ENCODE assay signal across 6 cellular contexts in genomic region chr9:136766410-136767120, GRCh38. TPM values are rescaled to one million over a fixed set of nuclear protein-coding genes. Genes with fewer than 3 reads are reported as not detected.
DNase-seq lines count a peak whose midpoint lies in the region; ATAC-seq, FAIRE-seq and TF ChIP-seq lines count a peak whose summit lies in the region.
"Not testable (repeated sequence)": the region's sequence is repeated elsewhere in the genome, so short reads cannot be mapped to it uniquely, and the experiment has no call there.

No MANE protein-coding gene starts in this region.

- H3K36me3 ChIP-seq in K562 (ENCODE audit: control insufficient read depth, insufficient read depth, low read length): not testable (repeated sequence)

- 11% methylated on average over 9 of the region's 18 CpGs for WGBS in K562 (ENCODE audit: insufficient coverage, low coverage, missing lambda C conversion rate)

- CTCF ChIA-PET in K562 (lab: Yijun Ruan, JAX; ENCODE audit: low intra/inter-chr PET ratio): interaction anchor here (1.3 to 1.4 kb wide), 2 partner anchors 18 to 24 kb away, joined by 4 to 8 read pairs; partner anchors contain the start of gene TMEM141

- not testable (repeated sequence) for H3K27me3 ChIP-seq in K562 (ENCODE audit: control insufficient read depth in 2 of 2, insufficient read depth in 2 of 2, low read length in 2 of 2)

- POLR2A ChIA-PET in K562 (lab: Yijun Ruan, JAX): interaction anchor here (0.9 to 1.2 kb wide), 4 partner anchors 8 to 40 kb away, joined by 3 to 5 read pairs (median 3); no protein-coding TSS in a partner anchor

- not testable (repeated sequence) for H3K27ac ChIP-seq in K562 (ENCODE audit: extremely low read depth, low read depth, low read length)

- DNase-seq in EH (ENCODE audit: low read depth) (peak; percentile 50), NCI-H2029 (lab: John Stamatoyannopoulos, UW) (peak; percentile 81), K562 (ENCODE audit: extremely low read depth in 1 of 4, low spot score in 3 of 4) (peak in 1 of 4 experiments; percentile 75), kidney tubule cell (ENCODE audit: low spot score) (peak; percentile 83)
- DNase-seq in stimulated activated CD8-positive, alpha-beta memory T cell treated with anti-CD3 and anti-CD28 coated beads, Interleukin-4, amount 100 ng/mL, for 48 hours: peak; percentile 60

- H3K79me2 ChIP-seq in K562 (ENCODE audit: control insufficient read depth, insufficient read depth, low read length): not testable (repeated sequence)

- TF ChIP-seq EP300 in K562 (IDR thresholded peaks at IDR 0.05; ENCODE audit: low read length): not testable (repeated sequence)

- intact Hi-C loops in K562 (cut with micrococcal nuclease): loop anchor here (1.0 kb wide), 1 partner anchor 18 kb away; no protein-coding TSS in a partner anchor

- TF ChIP-seq POLR2A in K562 (conservative IDR thresholded peaks at IDR 0.05): not testable (repeated sequence)

- not testable (repeated sequence) for H2AFZ ChIP-seq in K562 (ENCODE audit: low read depth, low read length)

- H3K4me1 ChIP-seq in K562 (replicated peaks in 1 of 2; ENCODE audit: control insufficient read depth in 2 of 2, insufficient read depth in 2 of 2, low read length in 2 of 2): peaks cover 16 to 51% of the 10 kb centered on the region in 2 experiments; a peak in 4 of 5 replicates

- peak overlapping the region; percentile 37 for H3K4me2 ChIP-seq in K562 (ENCODE audit: insufficient read depth, low read length)

- in situ Hi-C loops in K562 (cut with MboI): not testable (repeated sequence)

- peak; percentile 54 for FAIRE-seq in TTC549 (lab: Jason Lieb, UNC)
- peak; percentile 86 for FAIRE-seq in K562 (lab: Jason Lieb, UNC)

- BruUV-seq in K562 (replicated peaks; lab: Mats Ljungman, UMichigan): not testable (repeated sequence)

- not testable (repeated sequence) for H3K9me1 ChIP-seq in K562 (ENCODE audit: control insufficient read depth, insufficient read depth, low read length)

- H3K9me3 ChIP-seq in K562 (replicated peaks; ENCODE audit: control insufficient read depth, insufficient read depth, low read depth, low read length): not testable (repeated sequence)

- not testable (repeated sequence) for H3K9ac ChIP-seq in K562 (ENCODE audit: insufficient read depth in 1 of 2, low read depth in 2 of 2, low read length in 2 of 2)

- ATAC-seq in K562: not testable (repeated sequence)

- H4K20me1 ChIP-seq in K562 (replicated peaks; ENCODE audit: control insufficient read depth, insufficient read depth, low read length): not testable (repeated sequence)

- peak in 1 of 3 experiments; percentile 19; a peak in 1 of 6 replicates for TF ChIP-seq CTCF in K562 (IDR thresholded peaks at IDR 0.05 in 2 of 3, conservative IDR thresholded peaks at IDR 0.05 in 1 of 3; ENCODE audit: insufficient read depth in 2 of 3, low read depth in 1 of 3, low read length in 3 of 3)

- TF ChIP-seq RAD21 in K562 (CRISPR knock-in tag; conservative IDR thresholded peaks at IDR 0.05 in 1 of 2, IDR thresholded peaks at IDR 0.05 in 1 of 2): not testable (repeated sequence)

- H3K4me3 ChIP-seq in K562: not testable (repeated sequence)

RNA-seq across cellular contexts. Expression of gene LCN15, which starts 2.2 kb away (rescaled TPM):
- 0.37 TPM in 1 of 2 replicates, not detected in the other for total RNA-seq in K562 (2011; cell fraction: chromatin; rRNA removed; ENCODE audit: low replicate concordance)
- total RNA-seq in K562 (2011; cell fraction: nucleolus; rRNA removed): 0.13 and 0.33 TPM in 2 replicates
- total RNA-seq in K562 (2011; cell fraction: nucleoplasm; rRNA removed): 0.22 and 0.38 TPM in 2 replicates
- total RNA-seq in K562 (2014; rRNA removed): not detected in 2 replicates
- not detected in 2 replicates for total RNA-seq in K562 (2014; rRNA removed; fragmentation: Illumina TruSeq; extraction: Trizol)
- total RNA-seq in K562 (2015; rRNA removed; fragmentation: Illumina TruSeq; extraction: Trizol): not detected in 2 replicates
- not detected in 2 replicates for total RNA-seq in K562 (2021)
- 0.11 TPM in 1 of 2 replicates, not detected in the other for polyA plus RNA-seq in K562 (2011; rRNA removed)
- 0.15 and 0.18 TPM in 2 replicates for polyA plus RNA-seq in K562 (2011; cell fraction: cytosol; rRNA removed)
- 0.30 and 0.37 TPM in 2 replicates for polyA plus RNA-seq in K562 (2011; cell fraction: nucleus; rRNA removed)
- polyA plus RNA-seq in K562 (2012): 0.24 TPM in 1 of 2 replicates, not detected in the other
- not detected in 2 replicates for polyA plus RNA-seq in K562 (2014; fragmentation: Illumina TruSeq; extraction: Trizol)
- polyA plus RNA-seq in K562 (2014; fragmentation: Nextera tagmentation; extraction: Ambion mirVana): not detected
- polyA plus RNA-seq in K562 (2014; rRNA removed): 0.13 and 0.66 TPM in 2 replicates
- not detected in 2 replicates for polyA minus RNA-seq in K562 (2011; rRNA and poly(A)+ RNA removed)
- polyA minus RNA-seq in K562 (2011; cell fraction: cytosol; rRNA and poly(A)+ RNA removed): not detected in 2 replicates
- polyA minus RNA-seq in K562 (2011; cell fraction: nucleus; rRNA and poly(A)+ RNA removed): 0.11 TPM in 1 of 2 replicates, not detected in the other

RNA-seq across cellular contexts. Expression of gene LCN8, which starts 8.5 kb away (rescaled TPM):
- 0.14 TPM in 1 of 2 replicates, not detected in the other for total RNA-seq in K562 (2011; cell fraction: chromatin; rRNA removed; ENCODE audit: low replicate concordance)
- not detected in 2 replicates for total RNA-seq in K562 (2011; cell fraction: nucleolus; rRNA removed)
- total RNA-seq in K562 (2011; cell fraction: nucleoplasm; rRNA removed): not detected in 2 replicates
- total RNA-seq in K562 (2014; rRNA removed) (not detected in 2 replicates), K562 (2014; rRNA removed; fragmentation: Illumina TruSeq; extraction: Trizol) (not detected in 2 replicates), K562 (2015; rRNA removed; fragmentation: Illumina TruSeq; extraction: Trizol) (not detected in 2 replicates), K562 (2021) (not detected in 2 replicates)
- polyA plus RNA-seq in K562 (2011; rRNA removed) (not detected in 2 replicates), K562 (2014; fragmentation: Illumina TruSeq; extraction: Trizol) (not detected in 2 replicates), K562 (2014; fragmentation: Nextera tagmentation; extraction: Ambion mirVana) (not detected), K562 (2014; rRNA removed) (not detected in 2 replicates)
- not detected in 2 replicates for polyA plus RNA-seq in K562 (2011; cell fraction: cytosol; rRNA removed)
- polyA plus RNA-seq in K562 (2011; cell fraction: nucleus; rRNA removed): not detected in 2 replicates
- polyA plus RNA-seq in K562 (2012): not detected in 2 replicates
- not detected in 2 replicates for polyA minus RNA-seq in K562 (2011; rRNA and poly(A)+ RNA removed)
- not detected in 2 replicates for polyA minus RNA-seq in K562 (2011; cell fraction: cytosol; rRNA and poly(A)+ RNA removed)
- not detected in 2 replicates for polyA minus RNA-seq in K562 (2011; cell fraction: nucleus; rRNA and poly(A)+ RNA removed)

RNA-seq across cellular contexts. Expression of gene LCN6, which starts 18.2 kb away (rescaled TPM):
- total RNA-seq in K562 (2011; cell fraction: chromatin; rRNA removed; ENCODE audit: low replicate concordance): 0.86 TPM in 1 of 2 replicates, not detected in the other
- total RNA-seq in K562 (2011; cell fraction: nucleolus; rRNA removed): 0.67 and 1.6 TPM in 2 replicates
- total RNA-seq in K562 (2011; cell fraction: nucleoplasm; rRNA removed): 0.81 TPM in 1 of 2 replicates, not detected in the other
- 0.45 and 0.57 TPM in 2 replicates for total RNA-seq in K562 (2014; rRNA removed)
- 0.33 TPM in 1 of 2 replicates, not detected in the other for total RNA-seq in K562 (2014; rRNA removed; fragmentation: Illumina TruSeq; extraction: Trizol)
- not detected in 2 replicates for total RNA-seq in K562 (2015; rRNA removed; fragmentation: Illumina TruSeq; extraction: Trizol)
- not detected in 2 replicates for total RNA-seq in K562 (2021)
- polyA plus RNA-seq in K562 (2011; rRNA removed): 0.42 TPM in 1 of 2 replicates, not detected in the other
- 0.98 TPM in 1 of 2 replicates, not detected in the other for polyA plus RNA-seq in K562 (2011; cell fraction: cytosol; rRNA removed)
- 4.3 TPM in 1 of 2 replicates, not detected in the other for polyA plus RNA-seq in K562 (2011; cell fraction: nucleus; rRNA removed)
- 0.12 TPM in 1 of 2 replicates, not detected in the other for polyA plus RNA-seq in K562 (2012)
- not detected in 2 replicates for polyA plus RNA-seq in K562 (2014; fragmentation: Illumina TruSeq; extraction: Trizol)
- under 1 TPM in 1 of 2 experiments, not detected in 1; 0.10 TPM for polyA plus RNA-seq in K562 (2014; fragmentation: Nextera tagmentation; extraction: Ambion mirVana)
- 2.2 TPM in 1 of 2 replicates, not detected in the other for polyA plus RNA-seq in K562 (2014; rRNA removed)
- polyA minus RNA-seq in K562 (2011; rRNA and poly(A)+ RNA removed): not detected in 2 replicates
- polyA minus RNA-seq in K562 (2011; cell fraction: cytosol; rRNA and poly(A)+ RNA removed): not detected in 2 replicates
- not detected in 2 replicates for polyA minus RNA-seq in K562 (2011; cell fraction: nucleus; rRNA and poly(A)+ RNA removed)

RNA-seq across cellular contexts. Expression of gene LCN10, which starts 23.8 kb away (rescaled TPM):
- total RNA-seq in K562 (2011; cell fraction: chromatin; rRNA removed; ENCODE audit: low replicate concordance): 0.44 TPM in 1 of 2 replicates, not detected in the other
- 0.17 and 0.26 TPM in 2 replicates for total RNA-seq in K562 (2011; cell fraction: nucleolus; rRNA removed)
- total RNA-seq in K562 (2011; cell fraction: nucleoplasm; rRNA removed): 0.44 TPM in 1 of 2 replicates, not detected in the other
- total RNA-seq in K562 (2014; rRNA removed): 0.12 TPM in 1 of 2 replicates, not detected in the other
- not detected in 2 replicates for total RNA-seq in K562 (2014; rRNA removed; fragmentation: Illumina TruSeq; extraction: Trizol)
- total RNA-seq in K562 (2015; rRNA removed; fragmentation: Illumina TruSeq; extraction: Trizol): 0.11 TPM in 1 of 2 replicates, not detected in the other
- 0.29 TPM in 1 of 2 replicates, not detected in the other for total RNA-seq in K562 (2021)
- polyA plus RNA-seq in K562 (2011; rRNA removed): 0.11 and 0.14 TPM in 2 replicates
- polyA plus RNA-seq in K562 (2011; cell fraction: cytosol; rRNA removed): 0.35 and 0.42 TPM in 2 replicates
- polyA plus RNA-seq in K562 (2011; cell fraction: nucleus; rRNA removed): 0.10 and 1.1 TPM in 2 replicates
- polyA plus RNA-seq in K562 (2012): 0.14 TPM in 1 of 2 replicates, not detected in the other
- 0.11 and 0.21 TPM in 2 replicates for polyA plus RNA-seq in K562 (2014; fragmentation: Illumina TruSeq; extraction: Trizol)
- polyA plus RNA-seq in K562 (2014; fragmentation: Nextera tagmentation; extraction: Ambion mirVana): under 1 TPM in 1 of 2 experiments, not detected in 1; 0.10 TPM
- 0.16 TPM in 1 of 2 replicates, not detected in the other for polyA plus RNA-seq in K562 (2014; rRNA removed)
- 0.14 TPM in 1 of 2 replicates, not detected in the other for polyA minus RNA-seq in K562 (2011; rRNA and poly(A)+ RNA removed)
- not detected in 2 replicates for polyA minus RNA-seq in K562 (2011; cell fraction: cytosol; rRNA and poly(A)+ RNA removed)
- polyA minus RNA-seq in K562 (2011; cell fraction: nucleus; rRNA and poly(A)+ RNA removed): 0.40 TPM in 1 of 2 replicates, not detected in the other

RNA-seq across cellular contexts. Expression of gene TMEM141, which starts 24.6 kb away (rescaled TPM):
- total RNA-seq in K562 (2011; cell fraction: chromatin; rRNA removed; ENCODE audit: low replicate concordance): 14.3 and 58.8 TPM in 2 replicates
- total RNA-seq in K562 (2011; cell fraction: nucleolus; rRNA removed): 81.7 and 85.9 TPM in 2 replicates
- 50.0 and 50.2 TPM in 2 replicates for total RNA-seq in K562 (2011; cell fraction: nucleoplasm; rRNA removed)
- total RNA-seq in K562 (2014; rRNA removed): 113 and 143 TPM in 2 replicates
- 36.2 and 53.6 TPM in 2 replicates for total RNA-seq in K562 (2014; rRNA removed; fragmentation: Illumina TruSeq; extraction: Trizol)
- 68.9 and 69.5 TPM in 2 replicates for total RNA-seq in K562 (2015; rRNA removed; fragmentation: Illumina TruSeq; extraction: Trizol)
- 78.7 and 94.7 TPM in 2 replicates for total RNA-seq in K562 (2021)
- 74.8 and 80.1 TPM in 2 replicates for polyA plus RNA-seq in K562 (2011; rRNA removed)
- polyA plus RNA-seq in K562 (2011; cell fraction: cytosol; rRNA removed): 132 and 164 TPM in 2 replicates
- polyA plus RNA-seq in K562 (2011; cell fraction: nucleus; rRNA removed): 87.8 and 100 TPM in 2 replicates
- polyA plus RNA-seq in K562 (2012): 76.7 and 87.0 TPM in 2 replicates
- polyA plus RNA-seq in K562 (2014; fragmentation: Illumina TruSeq; extraction: Trizol): 110 and 112 TPM in 2 replicates
- polyA plus RNA-seq in K562 (2014; fragmentation: Nextera tagmentation; extraction: Ambion mirVana): 10 to 100 TPM; 21.5 to 35.8 TPM
- 123 and 134 TPM in 2 replicates for polyA plus RNA-seq in K562 (2014; rRNA removed)
- 10.4 and 13.4 TPM in 2 replicates for polyA minus RNA-seq in K562 (2011; rRNA and poly(A)+ RNA removed)
- polyA minus RNA-seq in K562 (2011; cell fraction: cytosol; rRNA and poly(A)+ RNA removed): 13.7 and 16.5 TPM in 2 replicates
- polyA minus RNA-seq in K562 (2011; cell fraction: nucleus; rRNA and poly(A)+ RNA removed): 31.6 and 42.7 TPM in 2 replicates
